7 cellular contexts compared by ENCODE assay signal in the genomic region with DNA sequence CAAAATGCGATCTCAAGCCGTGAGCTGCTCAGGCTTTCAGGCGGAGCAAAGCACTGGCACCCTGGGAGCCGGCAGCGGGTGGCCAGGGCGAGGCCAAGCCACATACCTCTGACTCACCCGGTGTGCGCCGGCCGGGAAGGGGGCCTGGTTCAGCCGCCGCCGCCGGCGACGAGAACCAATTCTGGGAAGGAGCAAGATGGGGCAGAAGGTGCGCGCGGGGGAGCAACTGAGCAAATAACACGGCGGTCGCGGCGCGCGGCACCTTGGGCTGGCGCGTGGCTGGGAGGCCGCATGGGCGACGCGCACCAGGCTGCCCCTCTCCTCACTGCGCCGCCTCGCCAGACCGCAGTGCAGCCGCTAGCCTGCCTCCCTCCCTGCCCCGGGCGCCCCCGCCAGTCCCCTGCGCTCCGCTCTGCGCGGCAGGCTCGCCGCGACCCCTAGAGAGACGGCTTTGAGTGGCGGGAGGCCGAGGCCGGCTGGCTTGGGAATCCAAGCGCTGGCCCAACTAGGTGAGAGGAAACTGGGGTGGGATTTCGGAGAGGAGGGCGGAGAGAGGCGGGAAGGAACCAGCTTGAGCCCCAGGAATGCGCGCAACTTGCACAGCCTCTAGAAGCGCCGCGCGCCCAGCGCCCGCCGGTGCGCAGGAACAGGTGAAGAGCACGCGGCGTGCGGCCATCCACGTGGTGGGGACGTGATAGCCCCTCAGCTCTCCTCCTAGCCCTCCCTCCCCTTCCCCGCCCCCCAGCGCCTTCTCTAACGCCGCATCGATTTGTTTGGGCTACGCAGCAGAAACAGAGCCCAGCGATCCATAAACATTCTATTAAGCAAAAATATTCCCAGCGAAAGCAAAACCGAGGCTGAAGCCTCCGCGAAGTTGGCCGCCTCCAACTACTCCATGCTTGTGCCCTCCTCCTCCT. TPM values are rescaled to one million over a fixed set of nuclear protein-coding genes. Genes with fewer than 3 reads are reported as not detected.
DNase-seq lines count a peak whose midpoint lies in the region; ATAC-seq and TF ChIP-seq lines count a peak whose summit lies in the region.

No MANE protein-coding gene starts in this region.

- peak overlapping the region; percentile 62 for H3K27ac ChIP-seq in RWPE1
- peak overlapping the region; percentile 50 to 79 for H3K27ac ChIP-seq in esophagus (ENCODE audit: low read depth in 2 of 2, low read length in 1 of 2)

- H3K9me3 Mint-ChIP-seq in naive B cell = no peaks in the 10 kb centered on the region

- peak; percentile 37 for DNase-seq in GM13976 (ENCODE audit: low spot score)
- peak; percentile 75 for DNase-seq in RWPE1 (ENCODE audit: low spot score)
- no peak for DNase-seq in naive B cell
- DNase-seq in T-helper 9 cell = no peak
- no peak for DNase-seq in COLO829 (ENCODE audit: low spot score)

- no peaks in the 10 kb centered on the region for H3K36me3 ChIP-seq in esophagus (ENCODE audit: control insufficient read depth in 2 of 2, insufficient read depth in 2 of 2, low read length in 1 of 2)

- in situ Hi-C loops in GM13976 (cut with MboI; ENCODE audit: low sequenced_read_pairs, unreplicated experiment) = no loop called here

- H3K4me3 Mint-ChIP-seq in naive B cell = peak overlapping the region; percentile 85 to 93 (median 92)

- peaks cover 23 to 60% (median 27%) of the 10 kb centered on the region in 3 donors for H3K27me3 Mint-ChIP-seq in naive B cell

- no peaks in the 10 kb centered on the region for H3K9me3 ChIP-seq in esophagus (ENCODE audit: control insufficient read depth in 2 of 2, insufficient read depth in 1 of 2, low read depth in 1 of 2, low read length in 1 of 2)

- no peak for TF ChIP-seq CTCF in GM13976 (IDR thresholded peaks at IDR 0.05; ENCODE audit: borderline replicate concordance, control extremely low read depth, extremely low read depth, insufficient read depth, missing control alignments)
- no peak for TF ChIP-seq CTCF in RWPE1 (conservative IDR thresholded peaks at IDR 0.05; ENCODE audit: low read depth)

- CTCF ChIA-PET in RWPE1 (lab: Yijun Ruan, JAX) = interaction anchor here (0.6 to 1.3 kb wide), 2 partner anchors 9 to 814 kb away, joined by 5 to 6 read pairs; no protein-coding TSS in a partner anchor

- peaks cover 0 to 18% of the 10 kb centered on the region in 2 donors for H3K4me1 ChIP-seq in esophagus (ENCODE audit: control insufficient read depth in 2 of 2, insufficient read depth in 2 of 2, low read length in 1 of 2)

- H3K4me1 Mint-ChIP-seq in naive B cell = peaks cover 44 to 54% (median 52%) of the 10 kb centered on the region in 3 donors

- ATAC-seq in naive B cell (ENCODE audit: low read depth in 2 of 2) = peak in 1 of 2 donors; percentile 2
- ATAC-seq in GM18519 (IDR thresholded peaks at IDR 0.05; ENCODE audit: low FRiP score, unreplicated experiment) = no peak

- peak overlapping the region; percentile 54 to 78 for H3K4me3 ChIP-seq in esophagus (ENCODE audit: low read depth in 1 of 2, low read length in 2 of 2)

- H3K27me3 ChIP-seq in esophagus (ENCODE audit: control insufficient read depth in 1 of 2, insufficient read depth in 2 of 2, low read length in 2 of 2) = no peaks in the 10 kb centered on the region

- POLR2A ChIA-PET in RWPE1 (lab: Yijun Ruan, JAX; ENCODE audit: low non-redundant PET) = no interaction called here

- H3K27ac Mint-ChIP-seq in naive B cell = peak overlapping the region in 4 of 6 donors; percentile 31 to 86 (median 50)

- no peaks in the 10 kb centered on the region for H3K36me3 Mint-ChIP-seq in naive B cell

- WGBS in esophagus, 2 donors = 2 to 3% methylated on average over 64 to 83 of the region's 83 CpGs

RNA-seq across cellular contexts. Expression of gene NRP2, which starts 3.3 kb away (rescaled TPM):
- 10 to 100 TPM in 1 of 2 donors, 1 to 10 TPM in 1; 6.9 to 11.1 TPM for polyA plus RNA-seq in esophagus
- polyA plus RNA-seq in naive B cell (ENCODE audit: low read depth in 6 of 6) = 1 to 10 TPM in 4 of 6 donors, under 1 TPM in 2; 0.49 to 7.6 (median 2.0) TPM

Comparison
In these comparisons a context has a peak if more than half of its experiments do, and no peak if none do; other contexts are left out.
1. DNase-seq: peak in GM13976 (single experiment) and RWPE1 (single experiment); none in naive B cell (single experiment), T-helper 9 cell (single experiment) and COLO829 (single experiment).